19 cellular contexts compared by ENCODE assay signal in the genomic region with DNA sequence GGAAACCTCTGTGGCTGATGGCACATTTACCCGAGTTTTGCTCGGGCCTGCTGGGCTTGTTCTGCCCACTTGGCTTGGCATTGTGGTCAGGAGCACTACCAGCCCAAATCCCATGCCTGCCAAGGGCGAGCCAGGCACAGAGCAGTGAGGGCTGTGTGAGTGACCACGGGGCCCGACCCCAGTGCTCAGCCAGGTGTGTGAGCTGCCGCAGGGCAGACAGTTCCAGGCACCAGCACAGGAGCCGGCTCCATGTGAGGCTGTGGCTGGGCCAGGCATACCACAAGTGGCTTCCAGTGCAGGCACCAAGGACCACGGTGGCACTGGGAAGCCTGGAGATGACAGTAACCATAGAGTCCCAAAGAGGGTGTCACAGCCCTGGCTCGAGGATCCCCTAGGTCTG.
A peak's percentile ranks its signal among the peaks of the same experiment; 100 is the strongest.
DNase-seq lines count a peak whose midpoint lies in the region; ATAC-seq, FAIRE-seq and TF ChIP-seq lines count a peak whose summit lies in the region.
"Had no signal": no experiment of that assay in that cellular context is flagged by ENCODE, and none has a peak within 500 bp of the region (broad histone marks: within the 10 kb centered on the region; RNA-seq: fewer than 3 reads in every experiment).

No MANE protein-coding gene starts in this region.

- TF ChIP-seq POLR2A in HepG2 (IDR thresholded peaks at IDR 0.05; ENCODE audit: insufficient read depth in 1 of 2, low read depth in 2 of 2, low read length in 2 of 2): no peak

- no peaks in the 10 kb centered on the region for H4K20me1 ChIP-seq in HepG2 (ENCODE audit: insufficient read depth, low read length)
- H4K20me1 ChIP-seq: BLaER1 had no signal

- intact Hi-C loops in left ventricle myocardium superior (cut with micrococcal nuclease): no loop called here
- intact Hi-C loops in heart right ventricle (cut with DNase I): no loop called here
- intact Hi-C loops in HepG2 (cut with micrococcal nuclease; ENCODE audit: unreplicated experiment): no loop called here
- intact Hi-C loops in posterior vena cava (cut with DNase I): no loop called here
- intact Hi-C loops in upper lobe of right lung (cut with DNase I): no loop called here

- no peak for FAIRE-seq in HepG2 (lab: Jason Lieb, UNC)

- TF ChIP-seq EP300 in HepG2 (IDR thresholded peaks at IDR 0.05; ENCODE audit: low read depth in 2 of 2, low read length in 2 of 2) (no peak), HepG2 (CRISPR knock-in tag; IDR thresholded peaks at IDR 0.05; ENCODE audit: borderline replicate concordance) (no peak)

- H3K4me2 ChIP-seq in HepG2 (ENCODE audit: low read depth, low read length): peak overlapping the region; percentile 41; the same call in 1 of the 2 replicates
- H3K4me2 ChIP-seq: BLaER1 had no signal

- DNase-seq in left ventricle myocardium superior: peak; percentile 27
- DNase-seq in heart right ventricle: no peak
- DNase-seq in HepG2 (ENCODE audit: low spot score): no peak
- peak; percentile 68 for DNase-seq in posterior vena cava (ENCODE audit: low spot score)
- DNase-seq in upper lobe of right lung: peak; percentile 60
- no peak for DNase-seq in NCI-H187 (lab: John Stamatoyannopoulos, UW)
- DNase-seq in NCI-H524 treated with DMSO at 0.1 percent for 48 hours (lab: John Stamatoyannopoulos, UW): no peak
- DNase-seq in activated T-cell treated with anti-CD3 and anti-CD28 coated beads, Interleukin-2, amount 50 U/mL, for 1 hour: no peak
- DNase-seq: 8988T; Calu3; CD4-positive, alpha-beta memory T cell; DMS79 treated with DMSO at 0.1 percent for 48 hours; GF-D8; GOT3; H7; HFFc6 had no signal

- BruUV-seq in HepG2 (replicated peaks; lab: Mats Ljungman, UMichigan): no TSS peak

- in situ Hi-C loops in HepG2 (cut with HindIII; ENCODE audit: extremely low pct_ligation_motif_present, low pct_unique_long_range_greater_than_20kb): loop anchor here (25.0 kb wide), 1 partner anchor 1545 kb away; a partner anchor contains a TSS

- H2AFZ ChIP-seq in HepG2 (ENCODE audit: low read length): no peak overlapping the region

- H3K9ac ChIP-seq in HepG2 (ENCODE audit: insufficient read depth, low read depth, low read length): no peak overlapping the region
- H3K9ac ChIP-seq: BLaER1 had no signal

- H3K36me3 ChIP-seq in heart right ventricle (no peaks in the 10 kb centered on the region), HepG2 (replicated peaks in 1 of 2; ENCODE audit: control insufficient read depth in 1 of 2, insufficient read depth in 2 of 2, low read length in 2 of 2) (no peaks in the 10 kb centered on the region), upper lobe of right lung (no peaks in the 10 kb centered on the region)
- H3K36me3 ChIP-seq: BLaER1 had no signal

- ATAC-seq in left ventricle myocardium superior (no peak), heart right ventricle (no peak), HepG2 (peak; percentile 90), upper lobe of right lung (peak; percentile 41)
- ATAC-seq: HCT116 had no signal

- peaks cover 0 to 3% (median 0%) of the 10 kb centered on the region in 11 donors for H3K9me3 ChIP-seq in heart right ventricle
- H3K9me3 ChIP-seq in HepG2 (ENCODE audit: low read length): no peaks in the 10 kb centered on the region
- no peaks in the 10 kb centered on the region for H3K9me3 ChIP-seq in upper lobe of right lung

- H3K4me1 ChIP-seq in heart right ventricle: no peaks in the 10 kb centered on the region
- peaks cover 1% of the 10 kb centered on the region; the same call in 1 of the 2 replicates for H3K4me1 ChIP-seq in HepG2 (ENCODE audit: insufficient read depth, low read length)
- no peaks in the 10 kb centered on the region for H3K4me1 ChIP-seq in upper lobe of right lung
- H3K4me1 ChIP-seq: BLaER1 had no signal

- no peak for TF ChIP-seq CTCF in heart right ventricle (IDR thresholded peaks at IDR 0.05)
- no peak for TF ChIP-seq CTCF in HepG2 (CRISPR knock-in tag; IDR thresholded peaks at IDR 0.05)
- TF ChIP-seq CTCF in upper lobe of right lung (IDR thresholded peaks at IDR 0.05): no peak

- POLR2A ChIA-PET in HepG2 (lab: Yijun Ruan, JAX): interaction anchor here (1.5 kb wide), 1 partner anchor 10 kb away, joined by 7 read pairs; no protein-coding TSS in a partner anchor

- WGBS in heart right ventricle, 2 donors: 93 to 96% methylated on average over 9 of the region's 9 CpGs
- WGBS in HepG2 (ENCODE audit: low lambda C conversion rate): 6% methylated on average over 4 of the region's 9 CpGs

- H3K79me2 ChIP-seq in HepG2 (ENCODE audit: insufficient read depth, low read length): no peaks in the 10 kb centered on the region

- H3K27me3 ChIP-seq in heart right ventricle (no peaks in the 10 kb centered on the region), HepG2 (ENCODE audit: control insufficient read depth in 1 of 2, insufficient read depth in 2 of 2, low read length in 2 of 2) (no peaks in the 10 kb centered on the region), upper lobe of right lung (no peaks in the 10 kb centered on the region)
- H3K27me3 ChIP-seq: BLaER1 had no signal

- H3K4me3 ChIP-seq in heart right ventricle (no peak overlapping the region), HepG2 (replicated peaks in 1 of 3; ENCODE audit: insufficient read depth in 1 of 3, low read depth in 2 of 3, low read length in 3 of 3) (peak overlapping the region in 1 of 3 experiments; percentile 33; a peak in 1 of 6 replicates), upper lobe of right lung (no peak overlapping the region)
- H3K4me3 ChIP-seq: BLaER1 had no signal

- CTCF ChIA-PET in HepG2 (lab: Yijun Ruan, JAX; ENCODE audit: low intra/inter-chr PET ratio, low total read pairs): no interaction called here

- TF ChIP-seq RAD21 in HepG2 (CRISPR knock-in tag; IDR thresholded peaks at IDR 0.05): no peak

- H3K27ac ChIP-seq in heart right ventricle (no peak overlapping the region), HepG2 (ENCODE audit: extremely low read length, insufficient read depth, low read length) (no peak overlapping the region), upper lobe of right lung (no peak overlapping the region)
- H3K27ac ChIP-seq: BLaER1, HL-60 had no signal

TF ChIP-seq in HepG2, 621 proteins besides CTCF, POLR2A, EP300 and RAD21 (continues in another document):
- TF ChIP-seq KDM5B (CRISPR knock-in tag; IDR thresholded peaks at IDR 0.05; ENCODE audit: borderline replicate concordance) (0 out of 2 replicates have a peak, but pooled peaks have one; percentile 16), RBAK (CRISPR knock-in tag; IDR thresholded peaks at IDR 0.05) (no peak), ZNF292 (CRISPR knock-in tag; IDR thresholded peaks at IDR 0.05; ENCODE audit: borderline replicate concordance, low read depth) (peak; percentile 17; the same call in 1 of the 2 replicates)
- TF ChIP-seq, protein P1, sequence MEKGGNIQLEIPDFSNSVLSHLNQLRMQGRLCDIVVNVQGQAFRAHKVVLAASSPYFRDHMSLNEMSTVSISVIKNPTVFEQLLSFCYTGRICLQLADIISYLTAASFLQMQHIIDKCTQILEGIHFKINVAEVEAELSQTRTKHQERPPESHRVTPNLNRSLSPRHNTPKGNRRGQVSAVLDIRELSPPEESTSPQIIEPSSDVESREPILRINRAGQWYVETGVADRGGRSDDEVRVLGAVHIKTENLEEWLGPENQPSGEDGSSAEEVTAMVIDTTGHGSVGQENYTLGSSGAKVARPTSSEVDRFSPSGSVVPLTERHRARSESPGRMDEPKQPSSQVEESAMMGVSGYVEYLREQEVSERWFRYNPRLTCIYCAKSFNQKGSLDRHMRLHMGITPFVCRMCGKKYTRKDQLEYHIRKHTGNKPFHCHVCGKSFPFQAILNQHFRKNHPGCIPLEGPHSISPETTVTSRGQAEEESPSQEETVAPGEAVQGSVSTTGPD (CRISPR knock-in tag; IDR thresholded peaks at IDR 0.05): no peak
- TF ChIP-seq, protein P2, sequence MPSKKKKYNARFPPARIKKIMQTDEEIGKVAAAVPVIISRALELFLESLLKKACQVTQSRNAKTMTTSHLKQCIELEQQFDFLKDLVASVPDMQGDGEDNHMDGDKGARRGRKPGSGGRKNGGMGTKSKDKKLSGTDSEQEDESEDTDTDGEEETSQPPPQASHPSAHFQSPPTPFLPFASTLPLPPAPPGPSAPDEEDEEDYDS (CRISPR knock-in tag; IDR thresholded peaks at IDR 0.05): no peak

Comparison
In these comparisons a context has a peak if more than half of its experiments do, and no peak if none do; other contexts are left out.
1. DNase-seq: peak in left ventricle myocardium superior (single experiment), posterior vena cava (single experiment) and upper lobe of right lung (single experiment); none in heart right ventricle (0 of 2), HepG2 (single experiment), NCI-H187 (0 of 2), NCI-H524 treated with DMSO at 0.1 percent for 48 hours (single experiment) and activated T-cell treated with anti-CD3 and anti-CD28 coated beads, Interleukin-2, amount 50 U/mL, for 1 hour (single experiment).
2. ATAC-seq: peak in HepG2 (single experiment) and upper lobe of right lung (single experiment); none in left ventricle myocardium superior (single experiment) and heart right ventricle (0 of 8).